ENCODE assay signal across 1 cellular context in genomic region chr1:16612332-16613172, GRCh38.
TF ChIP-seq lines count a peak whose summit lies in the region.

No MANE protein-coding gene starts in this region.

TF ChIP-seq in K562, 482 proteins besides CTCF, POLR2A, EP300 and RAD21 (continued from another document and continues in another):
- peak; percentile 40; the same call in 1 of the 2 replicates for TF ChIP-seq ZNF41 (CRISPR knock-in tag; conservative IDR thresholded peaks at IDR 0.05)
- TF ChIP-seq EP400 (IDR thresholded peaks at IDR 0.05), result no peak
- no peak for TF ChIP-seq BCOR (IDR thresholded peaks at IDR 0.05)
- TF ChIP-seq SMARCE1 (IDR thresholded peaks at IDR 0.05), result no peak
- no peak for TF ChIP-seq FOXJ3 (CRISPR knock-in tag; IDR thresholded peaks at IDR 0.05)
- peak; percentile 54; the same call in 1 of the 2 replicates for TF ChIP-seq GTF2F1 (IDR thresholded peaks at IDR 0.05; ENCODE audit: low read depth, low read length)
- TF ChIP-seq ARID2 (IDR thresholded peaks at IDR 0.05), result no peak
- peak; percentile 5; the same call in 1 of the 2 replicates for TF ChIP-seq E2F1 (CRISPR knock-in tag; IDR thresholded peaks at IDR 0.05)
- no peak for TF ChIP-seq EHMT2 (IDR thresholded peaks at IDR 0.05)
- peak; percentile 90; the same call in 1 of the 2 replicates for TF ChIP-seq ZBTB26 (CRISPR knock-in tag; IDR thresholded peaks at IDR 0.05)
- no peak for TF ChIP-seq SMARCA5 (IDR thresholded peaks at IDR 0.05)
- TF ChIP-seq ZNF224 (CRISPR knock-in tag; IDR thresholded peaks at IDR 0.05), result no peak
- TF ChIP-seq, protein P1, sequence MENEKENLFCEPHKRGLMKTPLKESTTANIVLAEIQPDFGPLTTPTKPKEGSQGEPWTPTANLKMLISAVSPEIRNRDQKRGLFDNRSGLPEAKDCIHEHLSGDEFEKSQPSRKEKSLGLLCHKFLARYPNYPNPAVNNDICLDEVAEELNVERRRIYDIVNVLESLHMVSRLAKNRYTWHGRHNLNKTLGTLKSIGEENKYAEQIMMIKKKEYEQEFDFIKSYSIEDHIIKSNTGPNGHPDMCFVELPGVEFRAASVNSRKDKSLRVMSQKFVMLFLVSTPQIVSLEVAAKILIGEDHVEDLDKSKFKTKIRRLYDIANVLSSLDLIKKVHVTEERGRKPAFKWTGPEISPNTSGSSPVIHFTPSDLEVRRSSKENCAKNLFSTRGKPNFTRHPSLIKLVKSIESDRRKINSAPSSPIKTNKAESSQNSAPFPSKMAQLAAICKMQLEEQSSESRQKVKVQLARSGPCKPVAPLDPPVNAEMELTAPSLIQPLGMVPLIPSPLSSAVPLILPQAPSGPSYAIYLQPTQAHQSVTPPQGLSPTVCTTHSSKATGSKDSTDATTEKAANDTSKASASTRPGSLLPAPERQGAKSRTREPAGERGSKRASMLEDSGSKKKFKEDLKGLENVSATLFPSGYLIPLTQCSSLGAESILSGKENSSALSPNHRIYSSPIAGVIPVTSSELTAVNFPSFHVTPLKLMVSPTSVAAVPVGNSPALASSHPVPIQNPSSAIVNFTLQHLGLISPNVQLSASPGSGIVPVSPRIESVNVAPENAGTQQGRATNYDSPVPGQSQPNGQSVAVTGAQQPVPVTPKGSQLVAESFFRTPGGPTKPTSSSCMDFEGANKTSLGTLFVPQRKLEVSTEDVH (IDR thresholded peaks at IDR 0.05; ENCODE audit: low read depth, partially characterized antibody), result no peak
- no peak for TF ChIP-seq ATF6 (CRISPR knock-in tag; IDR thresholded peaks at IDR 0.05)
- peak; percentile 48; the same call in 1 of the 2 replicates for TF ChIP-seq SNAPC5 (CRISPR knock-in tag; IDR thresholded peaks at IDR 0.05)
- no peak for TF ChIP-seq STAG1 (CRISPR knock-in tag; IDR thresholded peaks at IDR 0.05; ENCODE audit: borderline replicate concordance)
- no peak for TF ChIP-seq U2AF1 (optimal IDR thresholded peaks at IDR 0.05; ENCODE audit: low read depth, low read length)
- TF ChIP-seq E2F3 (CRISPR knock-in tag; IDR thresholded peaks at IDR 0.05), result peak; percentile 70
- TF ChIP-seq ZBTB7A (IDR thresholded peaks at IDR 0.05; ENCODE audit: borderline replicate concordance, control insufficient read depth, low read depth, low read length), result no peak
- no peak for TF ChIP-seq ZNF830 (CRISPR knock-in tag; IDR thresholded peaks at IDR 0.05)
- TF ChIP-seq ZNF766 (CRISPR knock-in tag; conservative IDR thresholded peaks at IDR 0.05), result no peak
- TF ChIP-seq PBX2 (CRISPR knock-in tag; IDR thresholded peaks at IDR 0.05; ENCODE audit: low read depth), result no peak
- no peak for TF ChIP-seq PBX2 (tag; conservative IDR thresholded peaks at IDR 0.05; ENCODE audit: low read depth)
- TF ChIP-seq ZNF507 (tag; conservative IDR thresholded peaks at IDR 0.05), result no peak
- TF ChIP-seq TEAD4 (IDR thresholded peaks at IDR 0.05; ENCODE audit: low read length), result no peak
- no peak; the same call in 1 of the 2 replicates for TF ChIP-seq TEAD4 (CRISPR knock-in tag; IDR thresholded peaks at IDR 0.05; ENCODE audit: borderline replicate concordance)
- TF ChIP-seq CEBPB (tag; IDR thresholded peaks at IDR 0.05), result no peak
- TF ChIP-seq CBX2 (IDR thresholded peaks at IDR 0.05; ENCODE audit: insufficient read depth, low read length, poor library complexity, severe bottlenecking), result peak; percentile 27
- TF ChIP-seq SAP30 (IDR thresholded peaks at IDR 0.05; ENCODE audit: borderline replicate concordance, insufficient read depth, low read depth, low read length, poor library complexity, severe bottlenecking), result no peak
- TF ChIP-seq MYBL2 (IDR thresholded peaks at IDR 0.05; ENCODE audit: low read depth), result no peak
- TF ChIP-seq MYBL2 (CRISPR knock-in tag; IDR thresholded peaks at IDR 0.05; ENCODE audit: borderline replicate concordance), result no peak
- no peak for TF ChIP-seq DPF2 (IDR thresholded peaks at IDR 0.05)
- no peak for TF ChIP-seq FIP1L1 (IDR thresholded peaks at IDR 0.05; ENCODE audit: low read depth, low read length, poor library complexity, severe bottlenecking)
- no peak for TF ChIP-seq TGIF2 (CRISPR knock-in tag; IDR thresholded peaks at IDR 0.05)
- TF ChIP-seq STAT6 (CRISPR knock-in tag; IDR thresholded peaks at IDR 0.05), result 0 out of 2 replicates have a peak, but pooled peaks have one; percentile 33
- TF ChIP-seq STAT5A (IDR thresholded peaks at IDR 0.05; ENCODE audit: borderline replicate concordance, low read length), result no peak
- TF ChIP-seq NR2F6 (CRISPR knock-in tag; IDR thresholded peaks at IDR 0.05), result peak; percentile 15; the same call in 1 of the 2 replicates
- TF ChIP-seq NCOA4 (IDR thresholded peaks at IDR 0.05; ENCODE audit: partially characterized antibody), result no peak
- no peak for TF ChIP-seq ZBTB2 (IDR thresholded peaks at IDR 0.05)
- no peak for TF ChIP-seq RFX7 (CRISPR knock-in tag; IDR thresholded peaks at IDR 0.05)
- no peak for TF ChIP-seq U2AF2 (optimal IDR thresholded peaks at IDR 0.05; ENCODE audit: low read depth, low read length)
- no peak for TF ChIP-seq CTBP1 (IDR thresholded peaks at IDR 0.05; ENCODE audit: borderline replicate concordance)
- TF ChIP-seq ZNF431 (CRISPR knock-in tag; IDR thresholded peaks at IDR 0.05), result no peak
- TF ChIP-seq IFI16 (CRISPR knock-in tag; IDR thresholded peaks at IDR 0.05), result no peak
- TF ChIP-seq NR4A1 (CRISPR knock-in tag; IDR thresholded peaks at IDR 0.05), result no peak; the same call in 1 of the 2 replicates
- no peak for TF ChIP-seq NR4A1 (tag; IDR thresholded peaks at IDR 0.05)
- TF ChIP-seq SMAD4 (CRISPR knock-in tag; conservative IDR thresholded peaks at IDR 0.05), result peak; percentile 99
- no peak for TF ChIP-seq ZNF668 (CRISPR knock-in tag; IDR thresholded peaks at IDR 0.05)
- no peak for TF ChIP-seq CC2D1A (IDR thresholded peaks at IDR 0.05)
- TF ChIP-seq MNT (conservative IDR thresholded peaks at IDR 0.05), result no peak
- TF ChIP-seq, protein P2, sequence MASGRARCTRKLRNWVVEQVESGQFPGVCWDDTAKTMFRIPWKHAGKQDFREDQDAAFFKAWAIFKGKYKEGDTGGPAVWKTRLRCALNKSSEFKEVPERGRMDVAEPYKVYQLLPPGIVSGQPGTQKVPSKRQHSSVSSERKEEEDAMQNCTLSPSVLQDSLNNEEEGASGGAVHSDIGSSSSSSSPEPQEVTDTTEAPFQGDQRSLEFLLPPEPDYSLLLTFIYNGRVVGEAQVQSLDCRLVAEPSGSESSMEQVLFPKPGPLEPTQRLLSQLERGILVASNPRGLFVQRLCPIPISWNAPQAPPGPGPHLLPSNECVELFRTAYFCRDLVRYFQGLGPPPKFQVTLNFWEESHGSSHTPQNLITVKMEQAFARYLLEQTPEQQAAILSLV (tag; IDR thresholded peaks at IDR 0.05), result peak; percentile 10
